Comparison of ENCODE assay signal across 22 cellular contexts in genomic region chr2:45614330-45614729, GRCh38.
"Had no signal": no experiment of that assay in that cellular context is flagged by ENCODE, and none has a peak within 500 bp of the region (broad histone marks: within the 10 kb centered on the region; RNA-seq: fewer than 3 reads in every experiment).

No MANE protein-coding gene starts in this region.

- H3K27ac Mint-ChIP-seq: activated CD4-positive, alpha-beta memory T cell treated with anti-CD3 and anti-CD28 coated beads, Interleukin-2, amount 10 ng/mL, durations not matched to agents 7 days and 5 days; activated naive CD4-positive, alpha-beta T cell treated with anti-CD3 and anti-CD28 coated beads for 36 hours; activated naive CD8-positive, alpha-beta T cell treated with anti-CD3 and anti-CD28 coated beads, Interleukin-2, amount 10 ng/mL, durations not matched to agents 7 days and 5 days; activated T-cell treated with anti-CD3 and anti-CD28 coated beads, Interleukin-2, amount 50 U/mL, for 72 hours had no signal

- H3K4me3 Mint-ChIP-seq: activated CD4-positive, alpha-beta memory T cell treated with anti-CD3 and anti-CD28 coated beads, Interleukin-2, amount 10 ng/mL, durations not matched to agents 7 days and 5 days; activated naive CD4-positive, alpha-beta T cell treated with anti-CD3 and anti-CD28 coated beads for 36 hours; activated naive CD8-positive, alpha-beta T cell treated with anti-CD3 and anti-CD28 coated beads, Interleukin-2, amount 10 ng/mL, durations not matched to agents 7 days and 5 days; activated T-cell treated with anti-CD3 and anti-CD28 coated beads, Interleukin-2, amount 50 U/mL, for 72 hours; immature natural killer cell; naive thymus-derived CD8-positive, alpha-beta T cell had no signal

- H3K27me3 ChIP-seq: breast epithelium, hepatocyte, left lung, transverse colon had no signal

- H3K27ac ChIP-seq: hepatocyte, left lung, prostate gland, transverse colon had no signal

- H3K9me3 ChIP-seq: breast epithelium, left lung, mucosa of descending colon, prostate gland, transverse colon had no signal

- ATAC-seq: activated T-cell treated with anti-CD3 and anti-CD28 coated beads, Interleukin-2, amount 50 U/mL, for 72 hours; left lung; mucosa of descending colon; naive thymus-derived CD8-positive, alpha-beta T cell; stimulated activated naive CD8-positive, alpha-beta T cell treated with anti-CD3 and anti-CD28 coated beads, Interleukin-15, Interleukin-2, amounts not matched to agents 100 U/mL and 50 U/mL, for 24 hours had no signal

- DNase-seq: activated CD4-positive, alpha-beta memory T cell treated with anti-CD3 and anti-CD28 coated beads, Interleukin-2, amount 10 ng/mL, durations not matched to agents 7 days and 5 days; activated CD4-positive, alpha-beta T cell treated with anti-CD3 and anti-CD28 coated beads for 48 hours; activated effector memory CD4-positive, alpha-beta T cell treated with Interleukin-2 at 50 U/mL for 16 hours; activated naive CD4-positive, alpha-beta T cell treated with anti-CD3 and anti-CD28 coated beads for 36 hours; activated naive CD8-positive, alpha-beta T cell treated with anti-CD3 and anti-CD28 coated beads, Interleukin-2, amount 10 ng/mL, durations not matched to agents 7 days and 5 days; activated T-cell treated with anti-CD3 and anti-CD28 coated beads, Interleukin-2, amount 50 U/mL, for 72 hours; amniotic stem cell; foreskin fibroblast; glutamatergic neuron; immature natural killer cell; left lung; mucosa of descending colon; naive thymus-derived CD8-positive, alpha-beta T cell; stimulated activated CD4-positive, alpha-beta T cell treated with anti-CD3 and anti-CD28 coated beads, Interleukin-12 subunit alpha, Interleukin-12 subunit beta, amount 100 ng/mL, for 4 hours; stimulated activated CD4-positive, alpha-beta T cell treated with anti-CD3 and anti-CD28 coated beads, Interleukin-4, amount 100 ng/mL, for 4 hours; stimulated activated naive CD8-positive, alpha-beta T cell treated with anti-CD3 and anti-CD28 coated beads, Interleukin-15, Interleukin-2, amounts not matched to agents 100 U/mL and 50 U/mL, for 24 hours; transverse colon had no signal

- H3K4me3 ChIP-seq: breast epithelium, coronary artery, hepatocyte, left lung, mucosa of descending colon, prostate gland, transverse colon had no signal

- H3K36me3 ChIP-seq: breast epithelium, left lung, prostate gland, transverse colon had no signal

- H3K4me2 ChIP-seq: hepatocyte had no signal

- FAIRE-seq: urothelium cell line had no signal

- H3K4me1 ChIP-seq: breast epithelium, prostate gland had no signal

- H2AFZ ChIP-seq: hepatocyte had no signal

- H3K36me3 Mint-ChIP-seq: activated naive CD8-positive, alpha-beta T cell treated with anti-CD3 and anti-CD28 coated beads, Interleukin-2, amount 10 ng/mL, durations not matched to agents 7 days and 5 days; immature natural killer cell had no signal

- H3K9me3 Mint-ChIP-seq: activated CD4-positive, alpha-beta memory T cell treated with anti-CD3 and anti-CD28 coated beads, Interleukin-2, amount 10 ng/mL, durations not matched to agents 7 days and 5 days; activated naive CD4-positive, alpha-beta T cell treated with anti-CD3 and anti-CD28 coated beads for 36 hours; activated naive CD8-positive, alpha-beta T cell treated with anti-CD3 and anti-CD28 coated beads, Interleukin-2, amount 10 ng/mL, durations not matched to agents 7 days and 5 days; activated T-cell treated with anti-CD3 and anti-CD28 coated beads, Interleukin-2, amount 50 U/mL, for 72 hours; immature natural killer cell; naive thymus-derived CD8-positive, alpha-beta T cell had no signal
